Comparison of ENCODE assay signal across 8 cellular contexts in genomic region chr1:24705260-24706073, GRCh38. TPM values are rescaled to one million over a fixed set of nuclear protein-coding genes. Genes with fewer than 3 reads are reported as not detected.
DNase-seq lines count a peak whose midpoint lies in the region; ATAC-seq and TF ChIP-seq lines count a peak whose summit lies in the region.

No MANE protein-coding gene starts in this region.

- DNase-seq in NCI-H2029 (lab: John Stamatoyannopoulos, UW) (peak; percentile 94), esophagus squamous epithelium (lab: John Stamatoyannopoulos, UW) (no peak), middle frontal gyrus (ENCODE audit: extremely low spot score, low spot score) (peak; percentile 27)

- H3K27ac ChIP-seq in C4-2B (peak overlapping the region; percentile 59), VCaP (peak overlapping the region; percentile 97), esophagus squamous epithelium (peak overlapping the region in 3 of 4 donors; percentile 60 to 72 (median 71)), temporal lobe (ENCODE audit: low read depth, low read length) (peak overlapping the region; percentile 79)

- TF ChIP-seq CTCF in C4-2B (conservative IDR thresholded peaks at IDR 0.05) = no peak
- no peak for TF ChIP-seq CTCF in VCaP (conservative IDR thresholded peaks at IDR 0.05)
- TF ChIP-seq CTCF in esophagus squamous epithelium (IDR thresholded peaks at IDR 0.05) = peak in 2 of 6 experiments; percentile 8 to 14

- H3K36me3 ChIP-seq in esophagus squamous epithelium = no peaks in the 10 kb centered on the region

- intact Hi-C loops in esophagus squamous epithelium (cut with DNase I) = no loop called here

- no peaks in the 10 kb centered on the region for H3K9me3 ChIP-seq in esophagus squamous epithelium

- TF ChIP-seq POLR2A in esophagus squamous epithelium (IDR thresholded peaks at IDR 0.05) = no peak

- no peaks in the 10 kb centered on the region for H3K27me3 ChIP-seq in esophagus squamous epithelium

- WGBS in esophagus squamous epithelium, 2 donors = 21 to 30% methylated on average over 16 of the region's 18 CpGs

- H3K4me1 ChIP-seq in esophagus squamous epithelium = peaks cover 0 to 21% (median 0%) of the 10 kb centered on the region in 3 donors

- ATAC-seq in GM21786 (IDR thresholded peaks at IDR 0.05; ENCODE audit: unreplicated experiment) (peak; percentile 77), GM21423 (IDR thresholded peaks at IDR 0.05; ENCODE audit: unreplicated experiment) (no peak)

- H3K4me3 ChIP-seq in esophagus squamous epithelium = peak overlapping the region; percentile 4 to 45 (median 24)

RNA-seq across cellular contexts. Expression of gene CLIC4, which starts 39.8 kb away (rescaled TPM):
- total RNA-seq in esophagus squamous epithelium (100 to 1,000 TPM in 1 of 4 donors, 10 to 100 TPM in 3; 22.3 to 204 (median 69.0) TPM), temporal lobe (85.6 TPM)
